Comparison of ENCODE assay signal across 13 cellular contexts in genomic region chr7:112022128-112022527, GRCh38.
"Had no signal": no experiment of that assay in that cellular context is flagged by ENCODE, and none has a peak within 500 bp of the region (broad histone marks: within the 10 kb centered on the region; RNA-seq: fewer than 3 reads in every experiment).

No MANE protein-coding gene starts in this region.

- H3K27me3 ChIP-seq: body of pancreas, tibial artery had no signal

- H3K4me3 Mint-ChIP-seq: activated B cell treated with CpG ODN at 0.5 μM for 24 hours; activated CD4-positive, alpha-beta T cell treated with anti-CD3 and anti-CD28 coated beads, Interleukin-2, amount 10 ng/mL, durations not matched to agents 24 days and 14 days; activated naive CD4-positive, alpha-beta T cell treated with anti-CD3 and anti-CD28 coated beads, Interleukin-2, amount 10 ng/mL, durations not matched to agents 7 days and 5 days; activated T-helper 17 cell treated with anti-CD3 and anti-CD28 coated beads, Interleukin-2, amount 50 U/mL, for 72 hours; central memory CD8-positive, alpha-beta T cell; memory B cell had no signal

- H3K36me3 Mint-ChIP-seq: activated naive CD4-positive, alpha-beta T cell treated with anti-CD3 and anti-CD28 coated beads, Interleukin-2, amount 10 ng/mL, durations not matched to agents 7 days and 5 days; memory B cell had no signal

- H3K9me3 Mint-ChIP-seq: activated B cell treated with CpG ODN at 0.5 μM for 24 hours; activated CD4-positive, alpha-beta T cell treated with anti-CD3 and anti-CD28 coated beads, Interleukin-2, amount 10 ng/mL, durations not matched to agents 24 days and 14 days; activated naive CD4-positive, alpha-beta T cell treated with anti-CD3 and anti-CD28 coated beads, Interleukin-2, amount 10 ng/mL, durations not matched to agents 7 days and 5 days; central memory CD8-positive, alpha-beta T cell; memory B cell had no signal

- H3K9me3 ChIP-seq: body of pancreas, psoas muscle, tibial artery had no signal

- H3K36me3 ChIP-seq: tibial artery had no signal

- DNase-seq: activated B cell treated with CpG ODN at 0.5 μM for 24 hours; activated CD4-positive, alpha-beta T cell treated with anti-CD3 and anti-CD28 coated beads, Interleukin-2, amount 10 ng/mL, durations not matched to agents 24 days and 14 days; activated CD8-positive, alpha-beta memory T cell treated with anti-CD3 and anti-CD28 coated beads for 24 hours; activated naive CD4-positive, alpha-beta T cell treated with anti-CD3 and anti-CD28 coated beads, Interleukin-2, amount 10 ng/mL, durations not matched to agents 7 days and 5 days; activated T-cell treated with anti-CD3 and anti-CD28 coated beads for 4 hours; amniotic stem cell; body of pancreas; effector memory CD4-positive, alpha-beta T cell; psoas muscle; tibial artery had no signal

- H3K4me3 ChIP-seq: body of pancreas, psoas muscle, tibial artery had no signal

- H3K4me1 ChIP-seq: tibial artery had no signal

- H3K27ac Mint-ChIP-seq: activated B cell treated with CpG ODN at 0.5 μM for 24 hours; activated CD4-positive, alpha-beta T cell treated with anti-CD3 and anti-CD28 coated beads, Interleukin-2, amount 10 ng/mL, durations not matched to agents 24 days and 14 days; activated naive CD4-positive, alpha-beta T cell treated with anti-CD3 and anti-CD28 coated beads, Interleukin-2, amount 10 ng/mL, durations not matched to agents 7 days and 5 days; activated T-helper 17 cell treated with anti-CD3 and anti-CD28 coated beads, Interleukin-2, amount 50 U/mL, for 72 hours; memory B cell had no signal

- H3K27ac ChIP-seq: body of pancreas, psoas muscle, tibial artery had no signal

- H3K27me3 Mint-ChIP-seq: activated CD4-positive, alpha-beta T cell treated with anti-CD3 and anti-CD28 coated beads, Interleukin-2, amount 10 ng/mL, durations not matched to agents 24 days and 14 days; activated naive CD4-positive, alpha-beta T cell treated with anti-CD3 and anti-CD28 coated beads, Interleukin-2, amount 10 ng/mL, durations not matched to agents 7 days and 5 days had no signal

- ATAC-seq: activated T-helper 17 cell treated with anti-CD3 and anti-CD28 coated beads, Interleukin-2, amount 50 U/mL, for 72 hours; body of pancreas; psoas muscle had no signal

- H3K4me1 Mint-ChIP-seq: activated B cell treated with CpG ODN at 0.5 μM for 24 hours; activated CD4-positive, alpha-beta T cell treated with anti-CD3 and anti-CD28 coated beads, Interleukin-2, amount 10 ng/mL, durations not matched to agents 24 days and 14 days; activated naive CD4-positive, alpha-beta T cell treated with anti-CD3 and anti-CD28 coated beads, Interleukin-2, amount 10 ng/mL, durations not matched to agents 7 days and 5 days; activated T-helper 17 cell treated with anti-CD3 and anti-CD28 coated beads, Interleukin-2, amount 50 U/mL, for 72 hours; central memory CD8-positive, alpha-beta T cell; memory B cell had no signal
